ENCODE assay signal across 14 cellular contexts in the genomic region with DNA sequence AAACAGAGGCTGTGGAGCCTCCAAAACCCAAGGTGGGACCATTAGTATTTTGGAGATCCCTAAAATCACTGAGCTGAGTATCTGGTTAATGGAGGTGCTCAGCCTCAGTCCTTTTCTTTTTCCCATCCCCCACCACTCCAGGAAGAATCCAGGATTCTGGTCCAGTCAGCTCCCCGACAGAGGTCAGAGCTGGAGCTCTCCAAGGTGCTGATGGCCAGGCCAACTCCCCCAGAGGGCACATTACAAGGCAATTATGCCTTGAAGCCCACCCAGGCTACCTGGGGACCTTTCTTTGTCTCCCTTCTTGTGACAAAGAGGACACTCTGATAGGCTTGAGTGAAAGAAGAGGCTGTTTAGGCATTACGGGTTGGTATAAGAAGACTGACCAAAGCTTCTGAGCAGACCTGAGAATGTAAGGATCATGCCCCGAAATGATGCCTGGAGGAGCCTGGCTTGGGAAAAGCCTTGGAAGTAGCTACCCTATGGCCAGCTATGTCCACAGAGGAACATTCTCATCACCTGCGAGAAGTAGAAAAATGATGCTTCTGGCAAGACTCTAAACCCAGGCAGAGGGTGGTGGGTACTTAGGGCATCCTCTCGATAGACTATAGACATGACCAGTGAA.
DNase-seq lines count a peak whose midpoint lies in the region; ATAC-seq, FAIRE-seq and TF ChIP-seq lines count a peak whose summit lies in the region.
"Had no signal": no experiment of that assay in that cellular context is flagged by ENCODE, and none has a peak within 500 bp of the region (broad histone marks: within the 10 kb centered on the region; RNA-seq: fewer than 3 reads in every experiment).

No MANE protein-coding gene starts in this region.

- H3F3A ChIP-seq in SK-N-SH (replicated peaks; ENCODE audit: insufficient read depth) = no peaks in the 10 kb centered on the region

- H3K36me3 Mint-ChIP-seq in H9 (ENCODE audit: insufficient read depth in 1 of 3, low read depth in 3 of 3) = peaks cover 0 to 6% (median 2%) of the 10 kb centered on the region in 3 experiments; a peak in 4 of 7 replicates

- ATAC-seq in HG03520 (IDR thresholded peaks at IDR 0.05; ENCODE audit: unreplicated experiment) (no peak), HG03280 (IDR thresholded peaks at IDR 0.05; ENCODE audit: unreplicated experiment) (no peak)
- ATAC-seq: activated CD8-positive, alpha-beta T cell treated with anti-CD3 and anti-CD28 coated beads, Interleukin-2, amount 10 ng/mL, durations not matched to agents 7 days and 5 days; left lung had no signal

- TF ChIP-seq EP300 in SK-N-SH (IDR thresholded peaks at IDR 0.05; ENCODE audit: borderline replicate concordance in 1 of 2, low read depth in 1 of 2, low read length in 1 of 2) = no peak

- H3K9me2 ChIP-seq in SK-N-SH = no peaks in the 10 kb centered on the region

- peaks cover 25 to 29% of the 10 kb centered on the region in 2 experiments for H3K9me3 Mint-ChIP-seq in H9

- no peak overlapping the region for H2BK5ac ChIP-seq in H9 (ENCODE audit: insufficient read length, low read length)

- H2AFZ ChIP-seq in H9 (ENCODE audit: low read length) = no peak overlapping the region
- H2AFZ ChIP-seq in SK-N-SH (ENCODE audit: low read depth) = no peak overlapping the region
- H2AFZ ChIP-seq: PC-9 had no signal

- FAIRE-seq in small intestine (lab: Jason Lieb, UNC) = no peak

- no peaks in the 10 kb centered on the region for H3K79me1 ChIP-seq in H9 (ENCODE audit: insufficient read depth, low read depth, low read length, poor library complexity, severe bottlenecking)

- H2AK5ac ChIP-seq in H9 (ENCODE audit: insufficient read length, low read length) = no peak overlapping the region

- no peaks in the 10 kb centered on the region for H3K27me3 ChIP-seq in H9 (ENCODE audit: insufficient read depth, low read length)
- no peaks in the 10 kb centered on the region for H3K27me3 ChIP-seq in SK-N-SH (ENCODE audit: insufficient read depth)
- no peaks in the 10 kb centered on the region for H3K27me3 ChIP-seq in small intestine (ENCODE audit: control insufficient read depth in 2 of 2, insufficient read depth in 2 of 2, low read length in 2 of 2)
- H3K27me3 ChIP-seq: BLaER1 treated with 17β-estradiol and CSF1 and Interleukin-3, amounts not matched to agents 10 nM and 100 nM had no signal

- no peak overlapping the region for H2BK12ac ChIP-seq in H9 (ENCODE audit: insufficient read length, low read depth, low read length)

- H3K23me2 ChIP-seq in H9 (ENCODE audit: insufficient read length, low read depth, low read length, poor library complexity, severe bottlenecking) = no peaks in the 10 kb centered on the region

- peak; percentile 33 for DNase-seq in AG20443 (ENCODE audit: low spot score)
- DNase-seq in H9 = peak; percentile 48
- no peak for DNase-seq in SK-N-SH
- DNase-seq in iPS-NIHi11 (ENCODE audit: low spot score) = peak; percentile 79
- no peak for DNase-seq in small intestine
- no peak for DNase-seq in SKM-1 treated with dmso at 0.1 percent for 144 hours (lab: John Stamatoyannopoulos, UW; ENCODE audit: unreplicated experiment)
- DNase-seq: activated CD8-positive, alpha-beta T cell treated with anti-CD3 and anti-CD28 coated beads, Interleukin-2, amount 10 ng/mL, durations not matched to agents 7 days and 5 days; activated gamma-delta T cell treated with Interleukin-2 at 50 U/mL for 16 hours; left lung; NCI-H2227 treated with DMSO at 0.1 percent for 48 hours; PC-9 had no signal

- no peaks in the 10 kb centered on the region for H3K4me1 ChIP-seq in H9 (ENCODE audit: insufficient read depth, low read length)
- no peaks in the 10 kb centered on the region; a peak in 1 of 4 replicates for H3K4me1 ChIP-seq in SK-N-SH (ENCODE audit: control insufficient read depth in 1 of 2, insufficient read depth in 2 of 2, low read depth in 1 of 2, low read length in 1 of 2)
- H3K4me1 ChIP-seq in small intestine (ENCODE audit: control insufficient read depth in 2 of 2, insufficient read depth in 1 of 2, low read depth in 1 of 2, low read length in 1 of 2) = no peaks in the 10 kb centered on the region
- H3K4me1 ChIP-seq: left lung had no signal

- H3K18ac ChIP-seq in H9 (ENCODE audit: insufficient read length, low read depth, low read length) = no peak overlapping the region

- no peak overlapping the region for H3T11ph ChIP-seq in H9 (ENCODE audit: low read length)

- no peaks in the 10 kb centered on the region for H3K4me1 Mint-ChIP-seq in H9

- POLR2A ChIA-PET in SK-N-SH (lab: Yijun Ruan, JAX) = no interaction called here

- H3K27ac ChIP-seq in H9 (ENCODE audit: insufficient read length, low read depth, low read length) = no peak overlapping the region
- H3K27ac ChIP-seq in SK-N-SH (ENCODE audit: low read depth in 2 of 2, low read length in 1 of 2) = no peak overlapping the region
- H3K27ac ChIP-seq in small intestine (ENCODE audit: low read depth in 1 of 2, low read length in 1 of 2) = no peak overlapping the region
- H3K27ac ChIP-seq: BLaER1 treated with 17β-estradiol and CSF1 and Interleukin-3, amounts not matched to agents 10 nM and 100 nM; left lung; PC-9 had no signal

- peaks cover 22% of the 10 kb centered on the region for H3K27me3 Mint-ChIP-seq in H9 (ENCODE audit: low read depth)

- no peak overlapping the region for H3K14ac ChIP-seq in H9 (ENCODE audit: insufficient read depth, low read length)

- H3K27ac Mint-ChIP-seq in H9 = no peak overlapping the region
- H3K27ac Mint-ChIP-seq: activated CD8-positive, alpha-beta T cell treated with anti-CD3 and anti-CD28 coated beads, Interleukin-2, amount 10 ng/mL, durations not matched to agents 7 days and 5 days had no signal

- H3K23ac ChIP-seq in H9 (ENCODE audit: insufficient read length, low read depth, low read length) = no peak overlapping the region

- no peak overlapping the region for H2BK20ac ChIP-seq in H9 (ENCODE audit: low read depth, low read length, poor library complexity, severe bottlenecking)

- H3K9me3 ChIP-seq in H9 (ENCODE audit: control insufficient read depth, low read depth, low read length) = peaks cover 7% of the 10 kb centered on the region
- no peaks in the 10 kb centered on the region for H3K9me3 ChIP-seq in SK-N-SH
- H3K9me3 ChIP-seq in small intestine (ENCODE audit: control insufficient read depth, low read depth) = no peaks in the 10 kb centered on the region

- H4K20me1 ChIP-seq in H9 (ENCODE audit: control insufficient read depth, insufficient read depth, insufficient read length) = no peaks in the 10 kb centered on the region
- H4K20me1 ChIP-seq in SK-N-SH (ENCODE audit: insufficient read depth) = no peaks in the 10 kb centered on the region
- H4K20me1 ChIP-seq: BLaER1 treated with 17β-estradiol and CSF1 and Interleukin-3, amounts not matched to agents 10 nM and 100 nM had no signal

- WGBS in H9 (ENCODE audit: extremely low coverage, insufficient read length, low lambda C conversion rate) = no CpG with 5 or more reads among the region's 5 CpGs
- 51% methylated on average over 5 of the region's 5 CpGs for WGBS in SK-N-SH (ENCODE audit: low lambda C conversion rate)
- 75 to 79% (median 78%) methylated on average over 5 of the region's 5 CpGs for WGBS in small intestine, 3 donors

- H4K8ac ChIP-seq in H9 (replicated peaks; ENCODE audit: insufficient read length, low read depth, low read length) = no peak overlapping the region

- TF ChIP-seq CTCF in H9 (conservative IDR thresholded peaks at IDR 0.05) (no peak), SK-N-SH (IDR thresholded peaks at IDR 0.05) (no peak)

- H2BK120ac ChIP-seq in H9 (ENCODE audit: low read depth, low read length, poor library complexity, severe bottlenecking) = no peak overlapping the region

- H4K91ac ChIP-seq in H9 (ENCODE audit: insufficient read length, low read depth, low read length) = no peak overlapping the region

- H3K9ac ChIP-seq in H9 (ENCODE audit: extremely low read depth, insufficient read length, low read length) (no peak overlapping the region), SK-N-SH (no peak overlapping the region)
- H3K9ac ChIP-seq: BLaER1 treated with 17β-estradiol and CSF1 and Interleukin-3, amounts not matched to agents 10 nM and 100 nM had no signal

- TF ChIP-seq RAD21 in SK-N-SH (IDR thresholded peaks at IDR 0.05; ENCODE audit: low read length) = no peak

- no peaks in the 10 kb centered on the region for H3K79me2 ChIP-seq in H9 (ENCODE audit: insufficient read depth, low read length)
- H3K79me2 ChIP-seq in SK-N-SH (ENCODE audit: insufficient read depth) = no peaks in the 10 kb centered on the region

- no peak overlapping the region for H3K4me3 ChIP-seq in SK-N-SH (ENCODE audit: low read depth in 2 of 2, low read length in 1 of 2)
- H3K4me3 ChIP-seq in small intestine (ENCODE audit: low read depth in 1 of 2, low read length in 2 of 2) = no peak overlapping the region
- H3K4me3 ChIP-seq: BLaER1 treated with 17β-estradiol and CSF1 and Interleukin-3, amounts not matched to agents 10 nM and 100 nM; left lung; PC-9 had no signal

- H2BK15ac ChIP-seq in H9 (ENCODE audit: low read depth, low read length) = no peak overlapping the region

- no peak overlapping the region for H3K4me2 ChIP-seq in H9 (ENCODE audit: insufficient read depth, insufficient read length, low read length)
- H3K4me2 ChIP-seq in SK-N-SH = no peak overlapping the region
- H3K4me2 ChIP-seq: BLaER1 treated with 17β-estradiol and CSF1 and Interleukin-3, amounts not matched to agents 10 nM and 100 nM; PC-9 had no signal

- no peak overlapping the region for H3K56ac ChIP-seq in H9 (ENCODE audit: insufficient read length, low read depth, low read length)

- H3K4ac ChIP-seq in H9 (ENCODE audit: low read depth, low read length) = no peak overlapping the region

- H3K36me3 ChIP-seq in SK-N-SH (replicated peaks in 1 of 2; ENCODE audit: control insufficient read depth in 1 of 2, insufficient read depth in 2 of 2, low read length in 1 of 2) (no peaks in the 10 kb centered on the region), small intestine (ENCODE audit: control insufficient read depth in 2 of 2, insufficient read depth in 2 of 2, low read length in 2 of 2) (no peaks in the 10 kb centered on the region)
- H3K36me3 ChIP-seq: BLaER1 treated with 17β-estradiol and CSF1 and Interleukin-3, amounts not matched to agents 10 nM and 100 nM; left lung had no signal

- no peak overlapping the region for H4K5ac ChIP-seq in H9 (ENCODE audit: insufficient read length, low read depth, low read length)

- CTCF ChIA-PET in SK-N-SH (lab: Yijun Ruan, JAX) = interaction anchor here (1.5 to 2.4 kb wide), 4 partner anchors 9 to 264 kb away, joined by 4 to 9 read pairs (median 8); no protein-coding TSS in a partner anchor

- no peak overlapping the region for H3K4me3 Mint-ChIP-seq in H9
- H3K4me3 Mint-ChIP-seq: activated CD8-positive, alpha-beta T cell treated with anti-CD3 and anti-CD28 coated beads, Interleukin-2, amount 10 ng/mL, durations not matched to agents 7 days and 5 days had no signal

Comparison
In these comparisons a context has a peak if more than half of its experiments do, and no peak if none do; other contexts are left out.
1. DNase-seq: peak in AG20443 (single experiment), H9 (single experiment) and iPS-NIHi11 (single experiment); none in SK-N-SH (single experiment), small intestine (single experiment) and SKM-1 treated with dmso at 0.1 percent for 144 hours (single experiment).